24 cellular contexts compared by ENCODE assay signal in the genomic region with DNA sequence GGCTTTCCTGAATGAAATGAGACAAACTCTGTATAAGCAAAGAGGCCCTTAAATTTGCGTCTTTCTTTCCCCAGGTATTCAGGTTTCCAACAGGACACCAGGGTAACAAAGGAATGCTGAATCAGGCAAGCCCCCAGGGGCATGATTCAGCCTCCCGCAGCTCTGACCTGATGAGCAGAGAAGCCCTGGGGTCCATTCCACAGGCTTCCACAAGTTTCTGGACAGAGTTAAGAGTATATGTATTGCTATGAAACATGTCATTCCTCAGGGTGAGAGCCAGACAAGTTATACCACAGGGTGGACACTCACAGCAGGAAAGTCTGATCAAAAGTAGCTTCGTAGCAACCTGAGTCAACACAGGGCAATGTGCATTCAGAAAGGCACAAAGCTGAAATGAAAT.
A peak's percentile ranks its signal among the peaks of the same experiment; 100 is the strongest.
DNase-seq lines count a peak whose midpoint lies in the region; ATAC-seq and TF ChIP-seq lines count a peak whose summit lies in the region.
"Had no signal": no experiment of that assay in that cellular context is flagged by ENCODE, and none has a peak within 500 bp of the region (broad histone marks: within the 10 kb centered on the region; RNA-seq: fewer than 3 reads in every experiment).

No MANE protein-coding gene starts in this region.

- no peaks in the 10 kb centered on the region for H3K27me3 ChIP-seq in smooth muscle cell (ENCODE audit: low read depth)
- H3K27me3 ChIP-seq: dorsolateral prefrontal cortex, MG63 had no signal

- no peak for ATAC-seq in mucosa of descending colon
- ATAC-seq: Right ventricle myocardium inferior had no signal

- H3K4me1 ChIP-seq in smooth muscle cell (ENCODE audit: low read depth) (no peaks in the 10 kb centered on the region), mucosa of descending colon (ENCODE audit: low read depth) (no peaks in the 10 kb centered on the region)

- H3K9ac ChIP-seq in smooth muscle cell (ENCODE audit: low read depth), result peak overlapping the region; percentile 74

- H3K4me1 Mint-ChIP-seq in activated T-helper 1 cell treated with anti-CD3 and anti-CD28 coated beads, Interleukin-12 subunit alpha, Interleukin-12 subunit beta, Interleukin-2, Interleukin-4 antibody, amounts not matched to agents 30 ng/mL and 10 ng/mL and 1 ng/mL, durations not matched to agents 14 hours and 24 hours and 36 hours (ENCODE audit: low read depth), result no peaks in the 10 kb centered on the region
- H3K4me1 Mint-ChIP-seq in activated CD4-positive, alpha-beta T cell treated with anti-CD3 and anti-CD28 coated beads, Interleukin-2, amount 10 ng/mL, durations not matched to agents 24 days and 14 days, result no peaks in the 10 kb centered on the region
- H3K4me1 Mint-ChIP-seq: activated CD4-positive, alpha-beta memory T cell treated with anti-CD3 and anti-CD28 coated beads, Interleukin-2, amount 10 ng/mL, durations not matched to agents 7 days and 5 days; naive B cell had no signal

- H3K4me3 Mint-ChIP-seq in activated T-helper 1 cell treated with anti-CD3 and anti-CD28 coated beads, Interleukin-12 subunit alpha, Interleukin-12 subunit beta, Interleukin-2, Interleukin-4 antibody, amounts not matched to agents 30 ng/mL and 10 ng/mL and 1 ng/mL, durations not matched to agents 14 hours and 24 hours and 36 hours, result no peak overlapping the region
- H3K4me3 Mint-ChIP-seq in activated CD4-positive, alpha-beta T cell treated with anti-CD3 and anti-CD28 coated beads, Interleukin-2, amount 10 ng/mL, durations not matched to agents 24 days and 14 days, result no peak overlapping the region
- H3K4me3 Mint-ChIP-seq: activated CD4-positive, alpha-beta memory T cell treated with anti-CD3 and anti-CD28 coated beads, Interleukin-2, amount 10 ng/mL, durations not matched to agents 7 days and 5 days; naive B cell had no signal

- H3K27me3 Mint-ChIP-seq in activated T-helper 1 cell treated with anti-CD3 and anti-CD28 coated beads, Interleukin-12 subunit alpha, Interleukin-12 subunit beta, Interleukin-2, Interleukin-4 antibody, amounts not matched to agents 30 ng/mL and 10 ng/mL and 1 ng/mL, durations not matched to agents 14 hours and 24 hours and 36 hours (ENCODE audit: insufficient read depth), result peaks cover 2% of the 10 kb centered on the region
- no peaks in the 10 kb centered on the region for H3K27me3 Mint-ChIP-seq in activated CD4-positive, alpha-beta T cell treated with anti-CD3 and anti-CD28 coated beads, Interleukin-2, amount 10 ng/mL, durations not matched to agents 24 days and 14 days
- H3K27me3 Mint-ChIP-seq: activated CD4-positive, alpha-beta memory T cell treated with anti-CD3 and anti-CD28 coated beads, Interleukin-2, amount 10 ng/mL, durations not matched to agents 7 days and 5 days had no signal

- H3F3A ChIP-seq in smooth muscle cell (ENCODE audit: low read depth), result no peaks in the 10 kb centered on the region

- H3K9me3 ChIP-seq in smooth muscle cell (replicated peaks; ENCODE audit: low read depth) (peaks cover 9% of the 10 kb centered on the region), mucosa of descending colon (peaks cover 19% of the 10 kb centered on the region)
- H3K9me3 ChIP-seq: MG63 had no signal

- no peak overlapping the region for H3K4me2 ChIP-seq in smooth muscle cell

- DNase-seq in HT1080 (ENCODE audit: low read depth), result peak; percentile 48
- DNase-seq in epithelial cell of esophagus (ENCODE audit: low read depth), result peak; percentile 97
- no peak for DNase-seq in smooth muscle cell (lab: John Stamatoyannopoulos, UW; ENCODE audit: unreplicated experiment)
- DNase-seq in activated T-helper 1 cell treated with anti-CD3 and anti-CD28 coated beads, Interleukin-12 subunit alpha, Interleukin-12 subunit beta, Interleukin-2, Interleukin-4 antibody, amounts not matched to agents 30 ng/mL and 10 ng/mL and 1 ng/mL, durations not matched to agents 14 hours and 24 hours and 36 hours (ENCODE audit: low spot score), result no peak
- no peak for DNase-seq in UCSD-AML1 (lab: John Stamatoyannopoulos, UW; ENCODE audit: unreplicated experiment)
- DNase-seq in activated CD4-positive, alpha-beta T cell treated with anti-CD3 and anti-CD28 coated beads, Interleukin-2, amount 10 ng/mL, durations not matched to agents 24 days and 14 days, result no peak
- no peak for DNase-seq in mucosa of descending colon
- DNase-seq: activated CD4-positive, alpha-beta memory T cell treated with anti-CD3 and anti-CD28 coated beads, Interleukin-2, amount 10 ng/mL, durations not matched to agents 7 days and 5 days; activated gamma-delta T cell treated with Interleukin-2 at 50 U/mL for 16 hours; activated T-cell treated with anti-CD3 and anti-CD28 coated beads for 4 hours; dorsolateral prefrontal cortex; hippocampal formation; IMR-90; MG63; naive B cell; NCI-H1417 treated with DMSO at 0.1 percent for 48 hours; NCI-H524; occipital lobe; stimulated activated naive CD4-positive, alpha-beta T cell had no signal

- H2AFZ ChIP-seq in smooth muscle cell (ENCODE audit: low read depth), result no peak overlapping the region

- no peaks in the 10 kb centered on the region for H3K79me2 ChIP-seq in smooth muscle cell (ENCODE audit: low read depth)

- H3K36me3 ChIP-seq in smooth muscle cell (ENCODE audit: low read depth) (no peaks in the 10 kb centered on the region), mucosa of descending colon (ENCODE audit: low read depth) (no peaks in the 10 kb centered on the region)
- H3K36me3 ChIP-seq: MG63, thoracic aorta had no signal

- intact Hi-C loops in activated T-helper 1 cell treated with anti-CD3 and anti-CD28 coated beads, Interleukin-12 subunit alpha, Interleukin-12 subunit beta, Interleukin-2, Interleukin-4 antibody, amounts not matched to agents 30 ng/mL and 10 ng/mL and 1 ng/mL, durations not matched to agents 14 hours and 24 hours and 36 hours (cut with micrococcal nuclease), result no loop called here
- intact Hi-C loops in activated CD4-positive, alpha-beta T cell treated with anti-CD3 and anti-CD28 coated beads, Interleukin-2, amount 10 ng/mL, durations not matched to agents 24 days and 14 days (cut with micrococcal nuclease), result no loop called here
- intact Hi-C loops in mucosa of descending colon (cut with DNase I, micrococcal nuclease), result no loop called here

- no peak for TF ChIP-seq CTCF in VCaP (conservative IDR thresholded peaks at IDR 0.05)
- no peak for TF ChIP-seq CTCF in epithelial cell of esophagus (IDR thresholded peaks at IDR 0.05; ENCODE audit: insufficient read depth, low read depth, low read length, missing control alignments)
- TF ChIP-seq CTCF in smooth muscle cell (IDR thresholded peaks at IDR 0.05; ENCODE audit: borderline replicate concordance, insufficient read depth, poor library complexity, severe bottlenecking), result no peak
- TF ChIP-seq CTCF in mucosa of descending colon (IDR thresholded peaks at IDR 0.05), result no peak

- peaks cover 30% of the 10 kb centered on the region for H3K9me3 Mint-ChIP-seq in activated T-helper 1 cell treated with anti-CD3 and anti-CD28 coated beads, Interleukin-12 subunit alpha, Interleukin-12 subunit beta, Interleukin-2, Interleukin-4 antibody, amounts not matched to agents 30 ng/mL and 10 ng/mL and 1 ng/mL, durations not matched to agents 14 hours and 24 hours and 36 hours
- H3K9me3 Mint-ChIP-seq in activated CD4-positive, alpha-beta T cell treated with anti-CD3 and anti-CD28 coated beads, Interleukin-2, amount 10 ng/mL, durations not matched to agents 24 days and 14 days, result peaks cover 13% of the 10 kb centered on the region

- H3K4me3 ChIP-seq in epithelial cell of esophagus (ENCODE audit: low read length), result no peak overlapping the region
- no peak overlapping the region for H3K4me3 ChIP-seq in smooth muscle cell
- H3K4me3 ChIP-seq in mucosa of descending colon, result no peak overlapping the region
- H3K4me3 ChIP-seq: dorsolateral prefrontal cortex, MG63, skin epidermis, thoracic aorta had no signal

- no peaks in the 10 kb centered on the region for H3K36me3 Mint-ChIP-seq in activated T-helper 1 cell treated with anti-CD3 and anti-CD28 coated beads, Interleukin-12 subunit alpha, Interleukin-12 subunit beta, Interleukin-2, Interleukin-4 antibody, amounts not matched to agents 30 ng/mL and 10 ng/mL and 1 ng/mL, durations not matched to agents 14 hours and 24 hours and 36 hours (ENCODE audit: low read depth)
- no peaks in the 10 kb centered on the region for H3K36me3 Mint-ChIP-seq in activated CD4-positive, alpha-beta T cell treated with anti-CD3 and anti-CD28 coated beads, Interleukin-2, amount 10 ng/mL, durations not matched to agents 24 days and 14 days (ENCODE audit: low read depth)
- H3K36me3 Mint-ChIP-seq: naive B cell had no signal

- no peak overlapping the region for H3K27ac Mint-ChIP-seq in activated T-helper 1 cell treated with anti-CD3 and anti-CD28 coated beads, Interleukin-12 subunit alpha, Interleukin-12 subunit beta, Interleukin-2, Interleukin-4 antibody, amounts not matched to agents 30 ng/mL and 10 ng/mL and 1 ng/mL, durations not matched to agents 14 hours and 24 hours and 36 hours
- no peak overlapping the region for H3K27ac Mint-ChIP-seq in activated CD4-positive, alpha-beta T cell treated with anti-CD3 and anti-CD28 coated beads, Interleukin-2, amount 10 ng/mL, durations not matched to agents 24 days and 14 days
- H3K27ac Mint-ChIP-seq: activated CD4-positive, alpha-beta memory T cell treated with anti-CD3 and anti-CD28 coated beads, Interleukin-2, amount 10 ng/mL, durations not matched to agents 7 days and 5 days; naive B cell had no signal

- no peaks in the 10 kb centered on the region for H4K20me1 ChIP-seq in smooth muscle cell (ENCODE audit: low read depth)

- H3K27ac ChIP-seq in VCaP (peak overlapping the region; percentile 63), smooth muscle cell (ENCODE audit: low read depth) (peak overlapping the region; percentile 95)
- H3K27ac ChIP-seq: dorsolateral prefrontal cortex, HL-60, skin epidermis, thoracic aorta had no signal

- 57% methylated on average over 3 of the region's 3 CpGs for WGBS in smooth muscle cell (ENCODE audit: low lambda C conversion rate)

Comparison
In these comparisons a context has a peak if more than half of its experiments do, and no peak if none do; other contexts are left out.
1. DNase-seq: peak in HT1080 (single experiment) and epithelial cell of esophagus (single experiment); none in smooth muscle cell (single experiment), activated T-helper 1 cell treated with anti-CD3 and anti-CD28 coated beads, Interleukin-12 subunit alpha, Interleukin-12 subunit beta, Interleukin-2, Interleukin-4 antibody, amounts not matched to agents 30 ng/mL and 10 ng/mL and 1 ng/mL, durations not matched to agents 14 hours and 24 hours and 36 hours (single experiment), UCSD-AML1 (single experiment), activated CD4-positive, alpha-beta T cell treated with anti-CD3 and anti-CD28 coated beads, Interleukin-2, amount 10 ng/mL, durations not matched to agents 24 days and 14 days (single experiment) and mucosa of descending colon (0 of 3).